Comparison of ENCODE assay signal across 8 cellular contexts in the genomic region with DNA sequence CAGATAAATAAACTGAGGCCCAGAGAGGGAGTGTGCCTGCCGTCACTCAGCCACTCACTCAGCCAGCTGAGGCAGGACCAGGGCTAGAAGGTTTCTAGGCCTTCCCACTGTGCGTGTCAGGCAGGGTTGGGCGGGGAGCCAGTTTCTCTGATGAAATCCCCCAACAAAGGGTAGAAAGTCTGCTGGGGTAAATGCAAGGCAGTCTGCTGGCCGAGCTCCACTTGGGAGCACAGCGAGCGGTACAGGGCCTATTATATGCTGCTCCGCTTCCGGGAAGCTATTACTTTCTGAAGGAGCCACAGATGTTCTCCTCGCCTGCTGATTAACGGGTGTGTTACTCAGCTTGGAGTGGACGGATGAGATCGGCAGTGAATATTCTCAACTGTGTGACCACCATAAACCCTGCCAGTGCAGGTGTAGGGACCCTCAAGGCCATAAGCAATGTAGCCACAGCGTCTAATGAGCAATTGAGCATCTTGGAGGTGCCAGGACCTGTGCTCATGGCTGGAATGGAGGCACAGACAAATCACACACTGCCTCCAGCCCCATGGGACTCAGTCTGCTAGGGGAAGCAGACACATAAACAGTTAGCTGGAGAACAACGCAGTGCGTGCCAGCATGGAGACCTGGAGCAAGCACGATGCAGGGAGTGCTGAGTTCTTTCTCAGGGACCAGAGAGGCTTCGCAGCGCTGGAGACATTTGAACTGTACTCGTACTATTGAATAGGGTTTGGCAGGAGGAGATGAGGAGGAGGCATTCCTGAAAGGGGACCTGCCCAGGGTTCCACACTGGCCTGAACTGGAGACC. TPM values are rescaled to one million over a fixed set of nuclear protein-coding genes. Genes with fewer than 3 reads are reported as not detected.
DNase-seq lines count a peak whose midpoint lies in the region; ATAC-seq, FAIRE-seq and TF ChIP-seq lines count a peak whose summit lies in the region.

No MANE protein-coding gene starts in this region.

- H3K9me3 ChIP-seq in body of pancreas (no peaks in the 10 kb centered on the region), right lobe of liver (no peaks in the 10 kb centered on the region), PC-9 (ENCODE audit: insufficient read depth, low read depth) (no peaks in the 10 kb centered on the region)

- no peaks in the 10 kb centered on the region for H4K20me1 ChIP-seq in PC-9 (ENCODE audit: insufficient read depth)

- peak; percentile 68 for ATAC-seq in body of pancreas
- peak; percentile 75 to 86 (median 84) for ATAC-seq in right lobe of liver
- no peak for ATAC-seq in HG02623 (IDR thresholded peaks at IDR 0.05; ENCODE audit: unreplicated experiment)

- peak; percentile 92 for FAIRE-seq in urothelium cell line (lab: Jason Lieb, UNC)

- POLR2A ChIA-PET in PC-9 (lab: Charles Lee; ENCODE audit: unreplicated experiment): no interaction called here

- no TSS peak for BruUV-seq in PC-9 (replicated peaks; lab: Mats Ljungman, UMichigan)

- H3K4me3 ChIP-seq in body of pancreas: no peak overlapping the region
- H3K4me3 ChIP-seq in right lobe of liver: no peak overlapping the region
- no peak overlapping the region for H3K4me3 ChIP-seq in PC-9

- intact Hi-C loops in body of pancreas (cut with DNase I) (no loop called here), right lobe of liver (cut with DNase I) (no loop called here), PC-9 (cut with micrococcal nuclease; ENCODE audit: unreplicated experiment) (no loop called here)

- TF ChIP-seq POLR2A in body of pancreas (IDR thresholded peaks at IDR 0.05) (no peak), right lobe of liver (IDR thresholded peaks at IDR 0.05) (no peak)

- no peak for TF ChIP-seq CTCF in body of pancreas (IDR thresholded peaks at IDR 0.05)
- no peak for TF ChIP-seq CTCF in right lobe of liver (IDR thresholded peaks at IDR 0.05)
- TF ChIP-seq CTCF in PC-9 (conservative IDR thresholded peaks at IDR 0.05): no peak

- peak overlapping the region in 1 of 4 donors; percentile 66 for H3K27ac ChIP-seq in body of pancreas
- H3K27ac ChIP-seq in right lobe of liver: no peak overlapping the region
- H3K27ac ChIP-seq in PC-9: no peak overlapping the region

- H3K27me3 ChIP-seq in body of pancreas (no peaks in the 10 kb centered on the region), right lobe of liver (no peaks in the 10 kb centered on the region), PC-9 (ENCODE audit: insufficient read depth, low read depth) (no peaks in the 10 kb centered on the region)

- no peak overlapping the region for H3K4me2 ChIP-seq in PC-9

- H2AFZ ChIP-seq in PC-9: no peak overlapping the region

- H3K4me1 ChIP-seq in body of pancreas: no peaks in the 10 kb centered on the region
- peaks cover 0 to 13% (median 0%) of the 10 kb centered on the region in 4 donors for H3K4me1 ChIP-seq in right lobe of liver
- no peaks in the 10 kb centered on the region for H3K4me1 ChIP-seq in PC-9 (replicated peaks; ENCODE audit: insufficient read depth)

- no peaks in the 10 kb centered on the region for H3K36me3 ChIP-seq in body of pancreas (replicated peaks in 1 of 2; ENCODE audit: insufficient read depth in 1 of 2, low read depth in 2 of 2)
- no peaks in the 10 kb centered on the region for H3K36me3 ChIP-seq in right lobe of liver
- H3K36me3 ChIP-seq in PC-9 (ENCODE audit: low read depth): no peaks in the 10 kb centered on the region

- H3F3A ChIP-seq in PC-9 (ENCODE audit: insufficient read depth, low read depth): no peaks in the 10 kb centered on the region

- DNase-seq in NCI-H187 (lab: John Stamatoyannopoulos, UW) (peak; percentile 56 to 62), body of pancreas (peak; percentile 46 to 67 (median 61)), right lobe of liver (peak; percentile 72 to 92 (median 82)), urothelium cell line (ENCODE audit: low spot score) (no peak), PC-9 (no peak), NCI-H510A (lab: John Stamatoyannopoulos, UW) (no peak)
- DNase-seq in stimulated activated CD4-positive, alpha-beta T cell treated with anti-CD3 and anti-CD28 coated beads, Interleukin-2, amount 100 ng/mL, for 48 hours: no peak

- CTCF ChIA-PET in PC-9 (lab: Charles Lee): no interaction called here

- H3K79me2 ChIP-seq in PC-9 (ENCODE audit: low read depth): no peaks in the 10 kb centered on the region

- no peaks in the 10 kb centered on the region for H3K9me2 ChIP-seq in PC-9 (ENCODE audit: insufficient read depth)

- WGBS in body of pancreas, 2 donors: 80 to 84% methylated on average over 19 of the region's 19 CpGs
- 49% methylated on average over 3 of the region's 19 CpGs for WGBS in right lobe of liver (ENCODE audit: insufficient coverage, low coverage, low lambda C conversion rate, missing lambda C conversion rate)

RNA-seq across cellular contexts. Expression of a gene that starts 42.1 kb away (rescaled TPM):
- 1 to 10 TPM; 1.0 to 4.0 TPM for total RNA-seq in body of pancreas
- under 1 TPM; 0.18 to 0.68 (median 0.41) TPM for total RNA-seq in right lobe of liver
- 0.53 and 0.59 TPM in 2 replicates for total RNA-seq in PC-9 (2021)

Comparison
In these comparisons a context has a peak if more than half of its experiments do, and no peak if none do; other contexts are left out.
1. DNase-seq: peak in NCI-H187 (2 of 2), body of pancreas (4 of 4) and right lobe of liver (3 of 3); none in urothelium cell line (single experiment), PC-9 (0 of 2), NCI-H510A (single experiment) and stimulated activated CD4-positive, alpha-beta T cell treated with anti-CD3 and anti-CD28 coated beads, Interleukin-2, amount 100 ng/mL, for 48 hours (0 of 2).